Comparison of ENCODE assay signal across 11 cellular contexts in the genomic region with DNA sequence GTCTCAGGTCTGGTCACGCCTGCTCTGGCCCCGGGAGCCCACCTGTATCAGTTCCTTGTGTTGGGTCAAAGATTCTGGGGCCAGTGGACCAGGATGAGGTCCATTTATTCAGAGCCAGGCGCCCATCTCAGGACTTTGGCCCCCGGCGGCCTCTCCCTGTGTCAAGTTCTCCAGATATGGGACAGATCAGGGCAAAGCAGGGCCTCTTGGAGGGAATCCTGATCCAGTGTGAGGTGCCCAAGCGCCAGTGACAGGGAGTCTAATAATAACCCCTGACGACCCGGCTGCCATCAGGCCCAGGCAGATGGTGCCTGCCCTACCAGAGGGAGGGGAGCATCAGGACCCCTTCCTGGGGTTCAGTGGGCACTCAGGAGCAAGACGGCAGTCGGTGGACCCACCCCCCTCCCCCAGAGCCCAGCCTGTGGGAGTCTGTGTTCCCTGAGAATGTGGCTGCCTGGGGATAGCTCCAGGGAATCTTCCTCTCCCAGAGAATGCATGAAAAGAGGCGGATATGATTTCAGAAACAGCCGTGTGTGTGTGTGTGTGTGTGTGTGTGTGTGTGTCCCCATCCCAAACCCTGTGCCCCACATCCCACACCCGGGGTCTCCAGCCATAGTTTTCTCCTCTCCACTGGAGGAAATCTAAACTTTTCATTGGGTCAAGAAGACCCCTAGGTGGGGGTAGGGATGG. TPM values are rescaled to one million over a fixed set of nuclear protein-coding genes. Genes with fewer than 3 reads are reported as not detected.
DNase-seq lines count a peak whose midpoint lies in the region; ATAC-seq and TF ChIP-seq lines count a peak whose summit lies in the region.
"Had no signal": no experiment of that assay in that cellular context is flagged by ENCODE, and none has a peak within 500 bp of the region (broad histone marks: within the 10 kb centered on the region; RNA-seq: fewer than 3 reads in every experiment).

No MANE protein-coding gene starts in this region.

- peaks cover 49% of the 10 kb centered on the region for H3K4me1 Mint-ChIP-seq in activated CD8-positive, alpha-beta memory T cell treated with anti-CD3 and anti-CD28 coated beads, Interleukin-2, amount 10 ng/mL, durations not matched to agents 7 days and 5 days
- peaks cover 53% of the 10 kb centered on the region for H3K4me1 Mint-ChIP-seq in activated CD8-positive, alpha-beta T cell treated with anti-CD3 and anti-CD28 coated beads for 36 hours (ENCODE audit: low read depth)

- H3K27me3 Mint-ChIP-seq in activated CD8-positive, alpha-beta memory T cell treated with anti-CD3 and anti-CD28 coated beads, Interleukin-2, amount 10 ng/mL, durations not matched to agents 7 days and 5 days, result no peaks in the 10 kb centered on the region
- H3K27me3 Mint-ChIP-seq in activated CD8-positive, alpha-beta T cell treated with anti-CD3 and anti-CD28 coated beads for 36 hours, result no peaks in the 10 kb centered on the region

- intact Hi-C loops in activated CD8-positive, alpha-beta T cell treated with anti-CD3 and anti-CD28 coated beads for 36 hours (cut with micrococcal nuclease), result loop anchor here (5.0 to 10.0 kb wide), 2 partner anchors 68 to 140 kb away; no protein-coding TSS in a partner anchor
- intact Hi-C loops in prostate gland (cut with DNase I), result loop anchor here (5.0 kb wide), 3 partner anchors 83 to 238 kb away; a partner anchor contains a TSS

- H3K27me3 ChIP-seq in hepatocyte (no peaks in the 10 kb centered on the region), subcutaneous abdominal adipose tissue (ENCODE audit: control insufficient read depth in 5 of 5, insufficient read depth in 4 of 5, low read length in 5 of 5) (no peaks in the 10 kb centered on the region), prostate gland (replicated peaks; ENCODE audit: insufficient read depth) (no peaks in the 10 kb centered on the region)

- peaks cover 38% of the 10 kb centered on the region for H3K4me1 ChIP-seq in hepatocyte (ENCODE audit: insufficient read depth)
- H3K4me1 ChIP-seq in subcutaneous abdominal adipose tissue (ENCODE audit: control insufficient read depth in 5 of 5, insufficient read depth in 5 of 5, low read length in 5 of 5), result peaks cover 4 to 70% (median 45%) of the 10 kb centered on the region in 5 donors
- H3K4me1 ChIP-seq in prostate gland (replicated peaks), result peaks cover 7% of the 10 kb centered on the region

- H3K9me3 Mint-ChIP-seq in activated CD8-positive, alpha-beta memory T cell treated with anti-CD3 and anti-CD28 coated beads, Interleukin-2, amount 10 ng/mL, durations not matched to agents 7 days and 5 days (ENCODE audit: low read depth), result no peaks in the 10 kb centered on the region
- no peaks in the 10 kb centered on the region for H3K9me3 Mint-ChIP-seq in activated CD8-positive, alpha-beta T cell treated with anti-CD3 and anti-CD28 coated beads for 36 hours

- H3K4me3 Mint-ChIP-seq in activated CD8-positive, alpha-beta memory T cell treated with anti-CD3 and anti-CD28 coated beads, Interleukin-2, amount 10 ng/mL, durations not matched to agents 7 days and 5 days, result peak overlapping the region; percentile 78
- H3K4me3 Mint-ChIP-seq in activated CD8-positive, alpha-beta T cell treated with anti-CD3 and anti-CD28 coated beads for 36 hours, result peak overlapping the region; percentile 74

- peaks cover 10% of the 10 kb centered on the region for H3K36me3 Mint-ChIP-seq in activated CD8-positive, alpha-beta memory T cell treated with anti-CD3 and anti-CD28 coated beads, Interleukin-2, amount 10 ng/mL, durations not matched to agents 7 days and 5 days
- peaks cover 13% of the 10 kb centered on the region for H3K36me3 Mint-ChIP-seq in activated CD8-positive, alpha-beta T cell treated with anti-CD3 and anti-CD28 coated beads for 36 hours (ENCODE audit: low read depth)

- no peak for TF ChIP-seq POLR2A in prostate gland (IDR thresholded peaks at IDR 0.05)

- H3K4me2 ChIP-seq in hepatocyte, result peak overlapping the region; percentile 86

- no peak overlapping the region for H2AFZ ChIP-seq in hepatocyte

- CTCF ChIA-PET in activated CD8-positive, alpha-beta memory T cell treated with anti-CD3 and anti-CD28 coated beads, Interleukin-2, amount 10 ng/mL, durations not matched to agents 7 days and 5 days (lab: Charles Lee), result interaction anchor here (0.9 to 3.5 kb wide), 4 partner anchors 11 to 84 kb away, joined by 4 to 20 read pairs (median 10); a partner anchor contains a TSS
- CTCF ChIA-PET in activated CD8-positive, alpha-beta T cell treated with anti-CD3 and anti-CD28 coated beads for 36 hours (lab: Charles Lee), result interaction anchor here (0.6 to 3.0 kb wide), 2 partner anchors 11 to 15 kb away, joined by 3 to 9 read pairs; a partner anchor contains a TSS

- WGBS in hepatocyte (ENCODE audit: low lambda C conversion rate, missing lambda C conversion rate), result 71% methylated on average over 13 of the region's 13 CpGs
- 64% methylated on average over 13 of the region's 13 CpGs for WGBS in prostate gland

- no peak overlapping the region for H3K27ac ChIP-seq in hepatocyte
- H3K27ac ChIP-seq in subcutaneous abdominal adipose tissue (ENCODE audit: low read depth, low read length), result no peak overlapping the region
- H3K27ac ChIP-seq in prostate gland, result no peak overlapping the region

- peaks cover 4% of the 10 kb centered on the region for H3K79me2 ChIP-seq in hepatocyte

- H3K4me3 ChIP-seq in hepatocyte (no peak overlapping the region), subcutaneous abdominal adipose tissue (ENCODE audit: low read depth in 1 of 5, low read length in 5 of 5) (peak overlapping the region in 4 of 5 donors; percentile 53 to 66 (median 59)), prostate gland (no peak overlapping the region)

- no peak for ATAC-seq in activated CD8-positive, alpha-beta memory T cell treated with anti-CD3 and anti-CD28 coated beads, Interleukin-2, amount 10 ng/mL, durations not matched to agents 7 days and 5 days
- ATAC-seq in activated CD8-positive, alpha-beta T cell treated with anti-CD3 and anti-CD28 coated beads for 36 hours, result no peak
- ATAC-seq in left lobe of liver, result no peak
- no peak for ATAC-seq in GM18520 (IDR thresholded peaks at IDR 0.05; ENCODE audit: unreplicated experiment)

- TF ChIP-seq CTCF in activated CD8-positive, alpha-beta T cell treated with anti-CD3 and anti-CD28 coated beads for 36 hours (IDR thresholded peaks at IDR 0.05), result no peak
- TF ChIP-seq CTCF in hepatocyte (IDR thresholded peaks at IDR 0.05; ENCODE audit: poor library complexity) (no peak), prostate gland (IDR thresholded peaks at IDR 0.05) (no peak)

- H3K27ac Mint-ChIP-seq in activated CD8-positive, alpha-beta memory T cell treated with anti-CD3 and anti-CD28 coated beads, Interleukin-2, amount 10 ng/mL, durations not matched to agents 7 days and 5 days, result no peak overlapping the region
- no peak overlapping the region for H3K27ac Mint-ChIP-seq in activated CD8-positive, alpha-beta T cell treated with anti-CD3 and anti-CD28 coated beads for 36 hours

- POLR2A ChIA-PET in activated CD8-positive, alpha-beta T cell treated with anti-CD3 and anti-CD28 coated beads for 36 hours (lab: Charles Lee), result interaction anchor here (2.4 kb wide), 1 partner anchor 10 kb away, joined by 13 read pairs; no protein-coding TSS in a partner anchor

- DNase-seq in activated CD8-positive, alpha-beta memory T cell treated with anti-CD3 and anti-CD28 coated beads, Interleukin-2, amount 10 ng/mL, durations not matched to agents 7 days and 5 days, result no peak
- no peak for DNase-seq in activated CD8-positive, alpha-beta memory T cell treated with anti-CD3 and anti-CD28 coated beads, Interleukin-2, amount 50 U/mL, for 48 hours
- DNase-seq in activated CD8-positive, alpha-beta T cell treated with anti-CD3 and anti-CD28 coated beads for 36 hours, result no peak
- DNase-seq in hepatocyte (ENCODE audit: low spot score) (no peak), left lobe of liver (ENCODE audit: low spot score) (no peak), prostate gland (ENCODE audit: low spot score) (no peak)
- DNase-seq: NCI-H1105; stimulated activated CD4-positive, alpha-beta T cell treated with anti-CD3 and anti-CD28 coated beads, Interleukin-4, amount 100 ng/mL, for 1 hour had no signal

- no peaks in the 10 kb centered on the region for H3K9me2 ChIP-seq in hepatocyte (replicated peaks; ENCODE audit: insufficient read depth)

- H3K36me3 ChIP-seq in hepatocyte (replicated peaks; ENCODE audit: insufficient read depth, low read depth) (no peaks in the 10 kb centered on the region), subcutaneous abdominal adipose tissue (ENCODE audit: control insufficient read depth in 5 of 5, insufficient read depth in 5 of 5, low read length in 5 of 5) (peaks cover 0 to 6% (median 5%) of the 10 kb centered on the region in 5 donors), prostate gland (no peaks in the 10 kb centered on the region)

- peaks cover 17% of the 10 kb centered on the region for H4K20me1 ChIP-seq in hepatocyte (ENCODE audit: insufficient read depth, poor library complexity, severe bottlenecking)

- H3K9ac ChIP-seq in subcutaneous abdominal adipose tissue (ENCODE audit: low read length in 5 of 5), result peak overlapping the region in 1 of 5 donors; percentile 38

- H3K9me3 ChIP-seq in hepatocyte (ENCODE audit: low read depth), result no peaks in the 10 kb centered on the region
- H3K9me3 ChIP-seq in subcutaneous abdominal adipose tissue (ENCODE audit: control insufficient read depth in 5 of 5, low read length in 5 of 5), result no peaks in the 10 kb centered on the region
- no peaks in the 10 kb centered on the region for H3K9me3 ChIP-seq in prostate gland

RNA-seq across cellular contexts. Expression of a gene that starts 1.4 kb away (rescaled TPM):
- total RNA-seq in activated CD8-positive, alpha-beta memory T cell treated with anti-CD3 and anti-CD28 coated beads, Interleukin-2, amount 10 ng/mL, durations not matched to agents 7 days and 5 days, result 10 to 100 TPM in 1 of 2 experiments, 1 to 10 TPM in 1; 7.1 to 12.8 TPM
- total RNA-seq in activated CD8-positive, alpha-beta T cell treated with anti-CD3 and anti-CD28 coated beads for 36 hours, result 1 to 10 TPM; 3.4 to 4.9 TPM
- total RNA-seq in hepatocyte (7.1 and 7.4 TPM in 2 replicates), left lobe of liver (0.81 TPM), prostate gland (10 to 100 TPM in 1 of 2 donors, 1 to 10 TPM in 1; 7.7 to 43.3 TPM)
- polyA plus RNA-seq in hepatocyte, result 4.5 and 7.8 TPM in 2 replicates

RNA-seq across cellular contexts. Expression of a gene that starts 11.3 kb away (rescaled TPM):
- total RNA-seq in activated CD8-positive, alpha-beta memory T cell treated with anti-CD3 and anti-CD28 coated beads, Interleukin-2, amount 10 ng/mL, durations not matched to agents 7 days and 5 days, result 100 to 1,000 TPM; 921 to 988 TPM
- 1,000 to 10,000 TPM; 1,500 to 1,574 TPM for total RNA-seq in activated CD8-positive, alpha-beta T cell treated with anti-CD3 and anti-CD28 coated beads for 36 hours
- total RNA-seq in hepatocyte, result 264 and 276 TPM in 2 replicates
- polyA plus RNA-seq in hepatocyte, result 758 and 761 TPM in 2 replicates
- 271 TPM for total RNA-seq in left lobe of liver
- total RNA-seq in prostate gland, result 100 to 1,000 TPM; 531 to 611 TPM

RNA-seq across cellular contexts. Expression of a gene that starts 59.2 kb away (rescaled TPM):
- total RNA-seq in activated CD8-positive, alpha-beta memory T cell treated with anti-CD3 and anti-CD28 coated beads, Interleukin-2, amount 10 ng/mL, durations not matched to agents 7 days and 5 days, result 1 to 10 TPM in 1 of 2 experiments, under 1 TPM in 1; 0.35 to 1.3 TPM
- total RNA-seq in activated CD8-positive, alpha-beta T cell treated with anti-CD3 and anti-CD28 coated beads for 36 hours, result under 1 TPM; 0.45 to 0.47 TPM
- total RNA-seq in hepatocyte (not detected in 2 replicates), left lobe of liver (not detected), prostate gland (1 to 10 TPM in 1 of 2 donors, not detected in 1; 4.3 TPM)
- polyA plus RNA-seq in hepatocyte, result not detected in 2 replicates
- total RNA-seq: mesenteric fat pad had no signal

Comparison
In these comparisons a context has a peak if more than half of its experiments do, and no peak if none do; other contexts are left out.
1. H3K4me3 ChIP-seq: peak in subcutaneous abdominal adipose tissue (4 of 5); none in hepatocyte (single experiment) and prostate gland (0 of 2).